9 cellular contexts compared by ENCODE assay signal in the genomic region with DNA sequence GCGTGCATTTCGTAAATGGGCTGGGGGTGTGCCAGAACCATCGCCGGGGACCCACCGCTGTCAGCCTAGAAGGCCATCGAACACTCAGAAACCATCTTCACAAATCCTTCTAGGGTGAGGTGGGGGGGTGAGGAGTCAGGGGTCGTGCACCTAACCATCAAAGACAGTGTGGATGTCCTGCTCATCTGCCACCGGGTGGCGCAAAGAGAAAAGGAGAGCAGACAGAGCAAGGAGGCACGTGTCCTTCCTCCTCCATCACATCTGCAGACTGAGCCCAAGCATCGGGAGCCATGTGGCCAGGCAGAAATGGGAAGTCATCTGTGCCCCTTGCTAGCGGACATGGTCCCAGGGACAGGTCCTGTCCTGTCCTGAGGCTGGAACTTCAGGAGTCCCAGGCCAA.
A peak's percentile ranks its signal among the peaks of the same experiment; 100 is the strongest.
DNase-seq lines count a peak whose midpoint lies in the region; ATAC-seq and TF ChIP-seq lines count a peak whose summit lies in the region.
"Had no signal": no experiment of that assay in that cellular context is flagged by ENCODE, and none has a peak within 500 bp of the region (broad histone marks: within the 10 kb centered on the region; RNA-seq: fewer than 3 reads in every experiment).

No MANE protein-coding gene starts in this region.

- no peak overlapping the region for H3K27ac Mint-ChIP-seq in activated CD4-positive, alpha-beta memory T cell treated with anti-CD3 and anti-CD28 coated beads for 36 hours
- H3K27ac Mint-ChIP-seq in activated T-helper 2 cell treated with anti-CD3 and anti-CD28 coated beads, Interferon-gamma antibody, Interleukin-2, Interleukin-4, amounts not matched to agents 10 μg/mL and 5 μg/mL and 100 μg/mL, durations not matched to agents 14 hours and 24 hours and 36 hours, result no peak overlapping the region

- CTCF ChIA-PET in activated CD4-positive, alpha-beta memory T cell treated with anti-CD3 and anti-CD28 coated beads for 36 hours (lab: Charles Lee), result interaction anchor here (0.6 to 4.7 kb wide), 10 partner anchors 8 to 281 kb away, joined by 3 to 31 read pairs (median 3); a partner anchor contains a TSS

- TF ChIP-seq CTCF in AG09319 (IDR thresholded peaks at IDR 0.05; ENCODE audit: low read depth, low read length) (peak; percentile 76), GM12865 (IDR thresholded peaks at IDR 0.05; ENCODE audit: insufficient read depth, low read depth, low read length, missing control alignments) (peak; percentile 54)

- no peaks in the 10 kb centered on the region for H3K36me3 Mint-ChIP-seq in activated CD4-positive, alpha-beta memory T cell treated with anti-CD3 and anti-CD28 coated beads for 36 hours
- H3K36me3 Mint-ChIP-seq in activated T-helper 2 cell treated with anti-CD3 and anti-CD28 coated beads, Interferon-gamma antibody, Interleukin-2, Interleukin-4, amounts not matched to agents 10 μg/mL and 5 μg/mL and 100 μg/mL, durations not matched to agents 14 hours and 24 hours and 36 hours (ENCODE audit: low read depth), result no peaks in the 10 kb centered on the region

- H3K9me3 Mint-ChIP-seq in activated CD4-positive, alpha-beta memory T cell treated with anti-CD3 and anti-CD28 coated beads for 36 hours, result no peaks in the 10 kb centered on the region
- H3K9me3 Mint-ChIP-seq in activated T-helper 2 cell treated with anti-CD3 and anti-CD28 coated beads, Interferon-gamma antibody, Interleukin-2, Interleukin-4, amounts not matched to agents 10 μg/mL and 5 μg/mL and 100 μg/mL, durations not matched to agents 14 hours and 24 hours and 36 hours, result no peaks in the 10 kb centered on the region

- no peak overlapping the region for H3K4me3 Mint-ChIP-seq in activated CD4-positive, alpha-beta memory T cell treated with anti-CD3 and anti-CD28 coated beads for 36 hours
- H3K4me3 Mint-ChIP-seq in activated T-helper 2 cell treated with anti-CD3 and anti-CD28 coated beads, Interferon-gamma antibody, Interleukin-2, Interleukin-4, amounts not matched to agents 10 μg/mL and 5 μg/mL and 100 μg/mL, durations not matched to agents 14 hours and 24 hours and 36 hours (ENCODE audit: low read depth), result no peak overlapping the region

- DNase-seq in AG09319 (ENCODE audit: extremely low read depth, low read depth), result peak; percentile 59
- peak; percentile 73 for DNase-seq in GM12865 (ENCODE audit: low read depth)
- DNase-seq in NCI-H2171 treated with DMSO at 0.1 percent for 48 hours (lab: John Stamatoyannopoulos, UW), result peak; percentile 89
- DNase-seq in activated CD4-positive, alpha-beta memory T cell treated with anti-CD3 and anti-CD28 coated beads for 36 hours, result peak; percentile 67
- peak; percentile 54 for DNase-seq in left cardiac atrium
- peak; percentile 15 for DNase-seq in pulmonary artery endothelial cell (ENCODE audit: low read depth, low spot score)
- DNase-seq in activated T-helper 2 cell treated with anti-CD3 and anti-CD28 coated beads, Interferon-gamma antibody, Interleukin-2, Interleukin-4, amounts not matched to agents 10 μg/mL and 5 μg/mL and 100 μg/mL, durations not matched to agents 14 hours and 24 hours and 36 hours (ENCODE audit: low spot score), result no peak

- H3K27me3 Mint-ChIP-seq in activated CD4-positive, alpha-beta memory T cell treated with anti-CD3 and anti-CD28 coated beads for 36 hours, result peaks cover 27% of the 10 kb centered on the region
- H3K27me3 Mint-ChIP-seq in activated T-helper 2 cell treated with anti-CD3 and anti-CD28 coated beads, Interferon-gamma antibody, Interleukin-2, Interleukin-4, amounts not matched to agents 10 μg/mL and 5 μg/mL and 100 μg/mL, durations not matched to agents 14 hours and 24 hours and 36 hours (ENCODE audit: low read depth), result peaks cover 18% of the 10 kb centered on the region

- H3K4me3 ChIP-seq in GM12865 (ENCODE audit: low read depth, low read length), result no peak overlapping the region
- H3K4me3 ChIP-seq: gastrocnemius medialis had no signal

- ATAC-seq in left cardiac atrium, result peak in 1 of 2 donors; percentile 59
- no peak for ATAC-seq in HG03521 (IDR thresholded peaks at IDR 0.05; ENCODE audit: unreplicated experiment)
- ATAC-seq: gastrocnemius medialis had no signal

- POLR2A ChIA-PET in activated CD4-positive, alpha-beta memory T cell treated with anti-CD3 and anti-CD28 coated beads for 36 hours (lab: Charles Lee), result no interaction called here

- H3K4me1 Mint-ChIP-seq in activated CD4-positive, alpha-beta memory T cell treated with anti-CD3 and anti-CD28 coated beads for 36 hours (ENCODE audit: low read depth), result peaks cover 5% of the 10 kb centered on the region
- H3K4me1 Mint-ChIP-seq in activated T-helper 2 cell treated with anti-CD3 and anti-CD28 coated beads, Interferon-gamma antibody, Interleukin-2, Interleukin-4, amounts not matched to agents 10 μg/mL and 5 μg/mL and 100 μg/mL, durations not matched to agents 14 hours and 24 hours and 36 hours (ENCODE audit: low read depth), result peaks cover 3% of the 10 kb centered on the region

- intact Hi-C loops in activated CD4-positive, alpha-beta memory T cell treated with anti-CD3 and anti-CD28 coated beads for 36 hours (cut with micrococcal nuclease), result loop anchor here (1.0 kb wide), 1 partner anchor 107 kb away; no protein-coding TSS in a partner anchor
- intact Hi-C loops in left cardiac atrium (cut with DNase I), result no loop called here
- intact Hi-C loops in activated T-helper 2 cell treated with anti-CD3 and anti-CD28 coated beads, Interferon-gamma antibody, Interleukin-2, Interleukin-4, amounts not matched to agents 10 μg/mL and 5 μg/mL and 100 μg/mL, durations not matched to agents 14 hours and 24 hours and 36 hours (cut with micrococcal nuclease), result no loop called here
